1 cellular context compared by ENCODE assay signal in genomic region chr1:203006948-203007871, GRCh38.
TF ChIP-seq lines count a peak whose summit lies in the region.

A gene with protein sequence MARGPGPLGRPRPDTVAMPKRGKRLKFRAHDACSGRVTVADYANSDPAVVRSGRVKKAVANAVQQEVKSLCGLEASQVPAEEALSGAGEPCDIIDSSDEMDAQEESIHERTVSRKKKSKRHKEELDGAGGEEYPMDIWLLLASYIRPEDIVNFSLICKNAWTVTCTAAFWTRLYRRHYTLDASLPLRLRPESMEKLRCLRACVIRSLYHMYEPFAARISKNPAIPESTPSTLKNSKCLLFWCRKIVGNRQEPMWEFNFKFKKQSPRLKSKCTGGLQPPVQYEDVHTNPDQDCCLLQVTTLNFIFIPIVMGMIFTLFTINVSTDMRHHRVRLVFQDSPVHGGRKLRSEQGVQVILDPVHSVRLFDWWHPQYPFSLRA (plus strand): TSS chr1:203007374. CDS start chr1:203007466, 92 bp downstream.

TF ChIP-seq in HEK293, 187 proteins besides CTCF, POLR2A, EP300 and RAD21 (continued from another document and continues in another):
- TF ChIP-seq HOXA7 (CRISPR knock-in tag; IDR thresholded peaks at IDR 0.05; ENCODE audit: borderline replicate concordance) = no peak
- no peak for TF ChIP-seq ZNF561 (tag by site-specific recombination; IDR thresholded peaks at IDR 0.05; ENCODE audit: borderline replicate concordance)
- TF ChIP-seq ZBTB44 (tag by site-specific recombination; IDR thresholded peaks at IDR 0.05) = no peak
- TF ChIP-seq, protein P1, sequence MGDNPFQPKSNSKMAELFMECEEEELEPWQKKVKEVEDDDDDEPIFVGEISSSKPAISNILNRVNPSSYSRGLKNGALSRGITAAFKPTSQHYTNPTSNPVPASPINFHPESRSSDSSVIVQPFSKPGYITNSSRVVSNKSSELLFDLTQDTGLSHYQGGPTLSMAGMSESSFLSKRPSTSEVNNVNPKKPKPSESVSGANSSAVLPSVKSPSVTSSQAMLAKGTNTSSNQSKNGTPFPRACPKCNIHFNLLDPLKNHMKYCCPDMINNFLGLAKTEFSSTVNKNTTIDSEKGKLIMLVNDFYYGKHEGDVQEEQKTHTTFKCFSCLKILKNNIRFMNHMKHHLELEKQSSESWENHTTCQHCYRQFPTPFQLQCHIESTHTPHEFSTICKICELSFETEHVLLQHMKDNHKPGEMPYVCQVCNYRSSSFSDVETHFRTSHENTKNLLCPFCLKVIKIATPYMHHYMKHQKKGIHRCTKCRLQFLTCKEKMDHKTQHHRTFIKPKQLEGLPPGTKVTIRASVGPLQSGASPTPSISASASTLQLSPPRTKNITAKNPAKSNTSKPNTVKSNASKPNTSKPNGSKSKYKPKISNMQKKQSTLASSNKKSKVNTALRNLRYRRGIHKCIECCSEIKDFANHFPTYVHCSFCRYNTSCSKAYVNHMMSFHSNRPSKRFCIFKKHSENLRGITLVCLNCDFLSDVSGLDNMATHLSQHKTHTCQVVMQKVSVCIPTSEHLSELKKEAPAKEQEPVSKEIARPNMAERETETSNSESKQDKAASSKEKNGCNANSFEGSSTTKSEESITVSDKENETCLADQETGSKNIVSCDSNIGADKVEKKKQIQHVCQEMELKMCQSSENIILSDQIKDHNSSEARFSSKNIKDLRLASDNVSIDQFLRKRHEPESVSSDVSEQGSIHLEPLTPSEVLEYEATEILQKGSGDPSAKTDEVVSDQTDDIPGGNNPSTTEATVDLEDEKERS (tag by site-specific recombination; IDR thresholded peaks at IDR 0.05) = no peak
- TF ChIP-seq ZNF707 (tag by site-specific recombination; IDR thresholded peaks at IDR 0.05) = no peak
- no peak for TF ChIP-seq BCL11B (tag by site-specific recombination; IDR thresholded peaks at IDR 0.05; ENCODE audit: low read depth)
- no peak for TF ChIP-seq AEBP2 (tag by site-specific recombination; IDR thresholded peaks at IDR 0.05; ENCODE audit: borderline replicate concordance)
- no peak for TF ChIP-seq ZNF311 (tag by site-specific recombination; IDR thresholded peaks at IDR 0.05; ENCODE audit: borderline replicate concordance)
- TF ChIP-seq ZNF768 (tag by site-specific recombination; IDR thresholded peaks at IDR 0.05) = peak; percentile 42; the same call in 1 of the 2 replicates
- TF ChIP-seq ZNF398 (tag by site-specific recombination; IDR thresholded peaks at IDR 0.05) = peak; percentile 53
- TF ChIP-seq ZNF404 (tag by site-specific recombination; IDR thresholded peaks at IDR 0.05) = no peak
- no peak for TF ChIP-seq MZF1 (tag by site-specific recombination; IDR thresholded peaks at IDR 0.05; ENCODE audit: borderline replicate concordance)
- no peak for TF ChIP-seq ZSCAN18 (tag by site-specific recombination; IDR thresholded peaks at IDR 0.05)
- TF ChIP-seq HOXC10 (CRISPR knock-in tag; IDR thresholded peaks at IDR 0.05) = no peak
- TF ChIP-seq, protein P2, sequence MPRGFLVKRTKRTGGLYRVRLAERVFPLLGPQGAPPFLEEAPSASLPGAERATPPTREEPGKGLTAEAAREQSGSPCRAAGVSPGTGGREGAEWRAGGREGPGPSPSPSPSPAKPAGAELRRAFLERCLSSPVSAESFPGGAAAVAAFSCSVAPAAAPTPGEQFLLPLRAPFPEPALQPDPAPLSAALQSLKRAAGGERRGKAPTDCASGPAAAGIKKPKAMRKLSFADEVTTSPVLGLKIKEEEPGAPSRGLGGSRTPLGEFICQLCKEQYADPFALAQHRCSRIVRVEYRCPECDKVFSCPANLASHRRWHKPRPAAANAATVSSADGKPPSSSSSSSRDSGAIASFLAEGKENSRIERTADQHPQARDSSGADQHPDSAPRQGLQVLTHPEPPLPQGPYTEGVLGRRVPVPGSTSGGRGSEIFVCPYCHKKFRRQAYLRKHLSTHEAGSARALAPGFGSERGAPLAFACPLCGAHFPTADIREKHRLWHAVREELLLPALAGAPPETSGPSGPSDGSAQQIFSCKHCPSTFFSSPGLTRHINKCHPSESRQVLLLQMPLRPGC (tag by site-specific recombination; IDR thresholded peaks at IDR 0.05) = no peak
- no peak for TF ChIP-seq ZNF654 (tag by site-specific recombination; IDR thresholded peaks at IDR 0.05; ENCODE audit: low read depth)
- no peak for TF ChIP-seq ZNF776 (tag by site-specific recombination; IDR thresholded peaks at IDR 0.05; ENCODE audit: borderline replicate concordance)
- TF ChIP-seq ZNF114 (tag by site-specific recombination; IDR thresholded peaks at IDR 0.05) = no peak
- no peak for TF ChIP-seq ZNF221 (tag by site-specific recombination; IDR thresholded peaks at IDR 0.05; ENCODE audit: borderline replicate concordance)
- no peak for TF ChIP-seq FEZF1 (tag by site-specific recombination; IDR thresholded peaks at IDR 0.05)
- TF ChIP-seq BCL11A (tag by site-specific recombination; IDR thresholded peaks at IDR 0.05; ENCODE audit: low read depth) = no peak
- no peak for TF ChIP-seq ZNF19 (tag by site-specific recombination; IDR thresholded peaks at IDR 0.05; ENCODE audit: low read depth)
- TF ChIP-seq, protein P3, sequence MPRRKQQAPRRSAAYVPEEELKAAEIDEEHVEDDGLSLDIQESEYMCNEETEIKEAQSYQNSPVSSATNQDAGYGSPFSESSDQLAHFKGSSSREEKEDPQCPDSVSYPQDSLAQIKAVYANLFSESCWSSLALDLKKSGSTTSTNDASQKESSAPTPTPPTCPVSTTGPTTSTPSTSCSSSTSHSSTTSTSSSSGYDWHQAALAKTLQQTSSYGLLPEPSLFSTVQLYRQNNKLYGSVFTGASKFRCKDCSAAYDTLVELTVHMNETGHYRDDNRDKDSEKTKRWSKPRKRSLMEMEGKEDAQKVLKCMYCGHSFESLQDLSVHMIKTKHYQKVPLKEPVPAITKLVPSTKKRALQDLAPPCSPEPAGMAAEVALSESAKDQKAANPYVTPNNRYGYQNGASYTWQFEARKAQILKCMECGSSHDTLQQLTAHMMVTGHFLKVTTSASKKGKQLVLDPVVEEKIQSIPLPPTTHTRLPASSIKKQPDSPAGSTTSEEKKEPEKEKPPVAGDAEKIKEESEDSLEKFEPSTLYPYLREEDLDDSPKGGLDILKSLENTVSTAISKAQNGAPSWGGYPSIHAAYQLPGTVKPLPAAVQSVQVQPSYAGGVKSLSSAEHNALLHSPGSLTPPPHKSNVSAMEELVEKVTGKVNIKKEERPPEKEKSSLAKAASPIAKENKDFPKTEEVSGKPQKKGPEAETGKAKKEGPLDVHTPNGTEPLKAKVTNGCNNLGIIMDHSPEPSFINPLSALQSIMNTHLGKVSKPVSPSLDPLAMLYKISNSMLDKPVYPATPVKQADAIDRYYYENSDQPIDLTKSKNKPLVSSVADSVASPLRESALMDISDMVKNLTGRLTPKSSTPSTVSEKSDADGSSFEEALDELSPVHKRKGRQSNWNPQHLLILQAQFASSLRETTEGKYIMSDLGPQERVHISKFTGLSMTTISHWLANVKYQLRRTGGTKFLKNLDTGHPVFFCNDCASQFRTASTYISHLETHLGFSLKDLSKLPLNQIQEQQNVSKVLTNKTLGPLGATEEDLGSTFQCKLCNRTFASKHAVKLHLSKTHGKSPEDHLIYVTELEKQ (tag by site-specific recombination; IDR thresholded peaks at IDR 0.05; ENCODE audit: borderline replicate concordance) = no peak
- peak; percentile 57; the same call in 1 of the 2 replicates for TF ChIP-seq ZNF2 (tag by site-specific recombination; IDR thresholded peaks at IDR 0.05)
- TF ChIP-seq ZBTB49 (tag by site-specific recombination; IDR thresholded peaks at IDR 0.05; ENCODE audit: low read depth) = no peak
- no peak for TF ChIP-seq ZNF266 (tag by site-specific recombination; IDR thresholded peaks at IDR 0.05; ENCODE audit: low read depth)
- TF ChIP-seq ZNF138 (tag by site-specific recombination; IDR thresholded peaks at IDR 0.05; ENCODE audit: borderline replicate concordance) = no peak
- TF ChIP-seq ZNF169 (tag by site-specific recombination; IDR thresholded peaks at IDR 0.05) = no peak
- TF ChIP-seq KLF16 (tag by site-specific recombination; IDR thresholded peaks at IDR 0.05) = peak; percentile 64; the same call in 1 of the 2 replicates
- TF ChIP-seq ZNF239 (tag by site-specific recombination; IDR thresholded peaks at IDR 0.05) = no peak; the same call in 1 of the 2 replicates
- TF ChIP-seq ZNF670 (tag by site-specific recombination; IDR thresholded peaks at IDR 0.05; ENCODE audit: low read depth) = no peak
- TF ChIP-seq, protein P4, sequence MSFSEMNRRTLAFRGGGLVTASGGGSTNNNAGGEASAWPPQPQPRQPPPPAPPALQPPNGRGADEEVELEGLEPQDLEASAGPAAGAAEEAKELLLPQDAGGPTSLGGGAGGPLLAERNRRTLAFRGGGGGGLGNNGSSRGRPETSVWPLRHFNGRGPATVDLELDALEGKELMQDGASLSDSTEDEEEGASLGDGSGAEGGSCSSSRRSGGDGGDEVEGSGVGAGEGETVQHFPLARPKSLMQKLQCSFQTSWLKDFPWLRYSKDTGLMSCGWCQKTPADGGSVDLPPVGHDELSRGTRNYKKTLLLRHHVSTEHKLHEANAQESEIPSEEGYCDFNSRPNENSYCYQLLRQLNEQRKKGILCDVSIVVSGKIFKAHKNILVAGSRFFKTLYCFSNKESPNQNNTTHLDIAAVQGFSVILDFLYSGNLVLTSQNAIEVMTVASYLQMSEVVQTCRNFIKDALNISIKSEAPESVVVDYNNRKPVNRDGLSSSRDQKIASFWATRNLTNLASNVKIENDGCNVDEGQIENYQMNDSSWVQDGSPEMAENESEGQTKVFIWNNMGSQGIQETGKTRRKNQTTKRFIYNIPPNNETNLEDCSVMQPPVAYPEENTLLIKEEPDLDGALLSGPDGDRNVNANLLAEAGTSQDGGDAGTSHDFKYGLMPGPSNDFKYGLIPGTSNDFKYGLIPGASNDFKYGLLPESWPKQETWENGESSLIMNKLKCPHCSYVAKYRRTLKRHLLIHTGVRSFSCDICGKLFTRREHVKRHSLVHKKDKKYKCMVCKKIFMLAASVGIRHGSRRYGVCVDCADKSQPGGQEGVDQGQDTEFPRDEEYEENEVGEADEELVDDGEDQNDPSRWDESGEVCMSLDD (tag by site-specific recombination; IDR thresholded peaks at IDR 0.05) = peak; percentile 77
